In the genomic region with DNA sequence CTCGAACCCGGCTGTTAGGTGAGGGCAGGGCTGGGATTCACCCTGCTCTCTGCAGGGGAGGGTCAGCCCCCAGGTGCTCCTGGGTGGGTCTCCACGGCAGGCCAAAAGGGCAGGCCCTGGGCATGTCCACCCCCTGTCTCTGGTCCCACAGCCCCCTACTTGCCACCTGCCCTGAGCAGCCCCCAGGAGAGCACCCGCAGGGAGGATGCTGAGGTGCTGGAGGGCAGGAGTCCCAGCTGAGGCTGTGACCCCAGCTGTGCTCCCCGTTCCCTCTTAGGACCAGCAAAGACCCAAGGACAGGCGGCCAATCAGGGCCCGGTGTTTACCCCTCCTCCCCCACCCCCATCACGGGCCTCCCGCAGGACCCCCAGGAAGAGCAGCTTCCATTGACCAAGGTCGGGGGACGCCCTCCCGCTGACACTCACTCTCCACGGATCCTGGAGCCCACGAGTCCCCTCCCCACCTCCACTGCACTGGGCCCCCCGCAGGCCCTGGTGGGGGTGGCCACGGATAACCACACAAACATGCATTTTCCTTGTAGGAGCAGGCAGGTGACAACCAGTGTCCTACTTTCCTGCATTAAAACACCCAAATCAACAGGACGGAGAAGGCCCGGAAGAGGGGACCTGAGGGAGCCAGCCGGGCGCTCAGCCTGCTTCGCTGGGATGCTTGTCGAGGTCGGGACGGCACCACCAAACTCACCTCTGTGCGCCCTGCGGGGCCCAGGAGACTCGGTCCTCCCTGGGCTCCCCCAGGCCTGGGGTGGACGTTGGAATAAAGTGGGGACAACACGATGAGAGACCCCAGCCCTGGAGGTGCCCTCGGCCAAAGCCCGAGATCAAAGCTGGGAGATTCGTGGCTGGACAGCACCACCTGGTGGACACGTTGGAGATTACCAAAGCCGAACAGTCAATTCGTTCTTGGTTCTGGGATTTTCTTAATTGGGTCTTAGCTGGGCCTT, we compare ENCODE assay signal across 1 cellular context.
TF ChIP-seq lines count a peak whose summit lies in the region.

No MANE protein-coding gene starts in this region.

TF ChIP-seq in GM23338, 12 proteins besides CTCF, POLR2A, EP300 and RAD21 (continued from another document):
- TF ChIP-seq, protein P1, sequence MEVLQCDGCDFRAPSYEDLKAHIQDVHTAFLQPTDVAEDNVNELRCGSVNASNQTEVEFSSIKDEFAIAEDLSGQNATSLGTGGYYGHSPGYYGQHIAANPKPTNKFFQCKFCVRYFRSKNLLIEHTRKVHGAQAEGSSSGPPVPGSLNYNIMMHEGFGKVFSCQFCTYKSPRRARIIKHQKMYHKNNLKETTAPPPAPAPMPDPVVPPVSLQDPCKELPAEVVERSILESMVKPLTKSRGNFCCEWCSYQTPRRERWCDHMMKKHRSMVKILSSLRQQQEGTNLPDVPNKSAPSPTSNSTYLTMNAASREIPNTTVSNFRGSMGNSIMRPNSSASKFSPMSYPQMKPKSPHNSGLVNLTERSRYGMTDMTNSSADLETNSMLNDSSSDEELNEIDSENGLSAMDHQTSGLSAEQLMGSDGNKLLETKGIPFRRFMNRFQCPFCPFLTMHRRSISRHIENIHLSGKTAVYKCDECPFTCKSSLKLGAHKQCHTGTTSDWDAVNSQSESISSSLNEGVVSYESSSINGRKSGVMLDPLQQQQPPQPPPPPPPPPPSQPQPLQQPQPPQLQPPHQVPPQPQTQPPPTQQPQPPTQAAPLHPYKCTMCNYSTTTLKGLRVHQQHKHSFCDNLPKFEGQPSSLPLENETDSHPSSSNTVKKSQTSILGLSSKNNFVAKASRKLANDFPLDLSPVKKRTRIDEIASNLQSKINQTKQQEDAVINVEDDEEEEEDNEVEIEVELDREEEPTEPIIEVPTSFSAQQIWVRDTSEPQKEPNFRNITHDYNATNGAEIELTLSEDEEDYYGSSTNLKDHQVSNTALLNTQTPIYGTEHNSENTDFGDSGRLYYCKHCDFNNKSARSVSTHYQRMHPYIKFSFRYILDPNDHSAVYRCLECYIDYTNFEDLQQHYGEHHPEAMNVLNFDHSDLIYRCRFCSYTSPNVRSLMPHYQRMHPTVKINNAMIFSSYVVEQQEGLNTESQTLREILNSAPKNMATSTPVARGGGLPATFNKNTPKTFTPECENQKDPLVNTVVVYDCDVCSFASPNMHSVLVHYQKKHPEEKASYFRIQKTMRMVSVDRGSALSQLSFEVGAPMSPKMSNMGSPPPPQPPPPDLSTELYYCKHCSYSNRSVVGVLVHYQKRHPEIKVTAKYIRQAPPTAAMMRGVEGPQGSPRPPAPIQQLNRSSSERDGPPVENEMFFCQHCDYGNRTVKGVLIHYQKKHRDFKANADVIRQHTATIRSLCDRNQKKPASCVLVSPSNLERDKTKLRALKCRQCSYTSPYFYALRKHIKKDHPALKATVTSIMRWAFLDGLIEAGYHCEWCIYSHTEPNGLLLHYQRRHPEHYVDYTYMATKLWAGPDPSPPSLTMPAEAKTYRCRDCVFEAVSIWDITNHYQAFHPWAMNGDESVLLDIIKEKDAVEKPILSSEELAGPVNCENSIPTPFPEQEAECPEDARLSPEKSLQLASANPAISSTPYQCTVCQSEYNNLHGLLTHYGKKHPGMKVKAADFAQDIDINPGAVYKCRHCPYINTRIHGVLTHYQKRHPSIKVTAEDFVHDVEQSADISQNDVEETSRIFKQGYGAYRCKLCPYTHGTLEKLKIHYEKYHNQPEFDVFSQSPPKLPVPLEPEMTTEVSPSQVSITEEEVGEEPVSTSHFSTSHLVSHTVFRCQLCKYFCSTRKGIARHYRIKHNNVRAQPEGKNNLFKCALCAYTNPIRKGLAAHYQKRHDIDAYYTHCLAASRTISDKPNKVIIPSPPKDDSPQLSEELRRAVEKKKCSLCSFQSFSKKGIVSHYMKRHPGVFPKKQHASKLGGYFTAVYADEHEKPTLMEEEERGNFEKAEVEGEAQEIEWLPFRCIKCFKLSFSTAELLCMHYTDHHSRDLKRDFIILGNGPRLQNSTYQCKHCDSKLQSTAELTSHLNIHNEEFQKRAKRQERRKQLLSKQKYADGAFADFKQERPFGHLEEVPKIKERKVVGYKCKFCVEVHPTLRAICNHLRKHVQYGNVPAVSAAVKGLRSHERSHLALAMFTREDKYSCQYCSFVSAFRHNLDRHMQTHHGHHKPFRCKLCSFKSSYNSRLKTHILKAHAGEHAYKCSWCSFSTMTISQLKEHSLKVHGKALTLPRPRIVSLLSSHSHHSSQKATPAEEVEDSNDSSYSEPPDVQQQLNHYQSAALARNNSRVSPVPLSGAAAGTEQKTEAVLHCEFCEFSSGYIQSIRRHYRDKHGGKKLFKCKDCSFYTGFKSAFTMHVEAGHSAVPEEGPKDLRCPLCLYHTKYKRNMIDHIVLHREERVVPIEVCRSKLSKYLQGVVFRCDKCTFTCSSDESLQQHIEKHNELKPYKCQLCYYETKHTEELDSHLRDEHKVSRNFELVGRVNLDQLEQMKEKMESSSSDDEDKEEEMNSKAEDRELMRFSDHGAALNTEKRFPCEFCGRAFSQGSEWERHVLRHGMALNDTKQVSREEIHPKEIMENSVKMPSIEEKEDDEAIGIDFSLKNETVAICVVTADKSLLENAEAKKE (CRISPR knock-in tag; IDR thresholded peaks at IDR 0.05), result no peak
- TF ChIP-seq POLR2AphosphoS5 (IDR thresholded peaks at IDR 0.05; ENCODE audit: low read depth) (no peak), JUNB (IDR thresholded peaks at IDR 0.05; ENCODE audit: unreplicated experiment) (no peak)
